8 cellular contexts compared by ENCODE assay signal in genomic region chr1:25337483-25338187, GRCh38. TPM values are rescaled to one million over a fixed set of nuclear protein-coding genes. Genes with fewer than 3 reads are reported as not detected.
DNase-seq lines count a peak whose midpoint lies in the region; ATAC-seq and TF ChIP-seq lines count a peak whose summit lies in the region.
"Not testable (repeated sequence)": the region's sequence is repeated elsewhere in the genome, so short reads cannot be mapped to it uniquely, and the experiment has no call there.

No MANE protein-coding gene starts in this region.

- peak overlapping the region; percentile 77 for H3K27ac ChIP-seq in DND-41 (ENCODE audit: low read length)
- H3K27ac ChIP-seq in SK-N-SH (ENCODE audit: low read depth in 2 of 2, low read length in 1 of 2), result peak overlapping the region; percentile 82 to 97
- not testable (repeated sequence) for H3K27ac ChIP-seq in muscle layer of duodenum (ENCODE audit: low read length)

- not testable (repeated sequence) for H3K36me3 ChIP-seq in DND-41 (ENCODE audit: insufficient read depth, low read length); muscle layer of duodenum (ENCODE audit: control insufficient read depth in 1 of 2, insufficient read depth in 2 of 2, low read length in 2 of 2)
- peaks cover 3 to 23% of the 10 kb centered on the region in 2 experiments for H3K36me3 ChIP-seq in SK-N-SH (replicated peaks in 1 of 2; ENCODE audit: control insufficient read depth in 1 of 2, insufficient read depth in 2 of 2, low read length in 1 of 2)

- not testable (repeated sequence) for TF ChIP-seq EP300 in SK-N-SH (IDR thresholded peaks at IDR 0.05; ENCODE audit: borderline replicate concordance in 1 of 2, low read depth in 1 of 2, low read length in 1 of 2)

- ATAC-seq in DND-41 (ENCODE audit: insufficient read depth, low read depth) (peak; percentile 62), GM21447 (IDR thresholded peaks at IDR 0.05; ENCODE audit: unreplicated experiment) (peak; percentile 40), HG03175 (IDR thresholded peaks at IDR 0.05; ENCODE audit: unreplicated experiment) (peak; percentile 38)
- peak; percentile 76 to 77 for ATAC-seq in stimulated activated naive B cell treated with anti-CD40 and anti-IgM and Interleukin-4, amounts not matched to agents 10 μg/mL and 1 μg/mL and 100 μg/mL, for 72 hours (replicated peaks)

- H3K4me1 ChIP-seq in DND-41 (ENCODE audit: insufficient read depth, low read length), result peaks cover 26% of the 10 kb centered on the region
- peaks cover 3 to 22% of the 10 kb centered on the region in 2 experiments; a peak in 2 of 4 replicates for H3K4me1 ChIP-seq in SK-N-SH (ENCODE audit: control insufficient read depth in 1 of 2, insufficient read depth in 2 of 2, low read depth in 1 of 2, low read length in 1 of 2)
- H3K4me1 ChIP-seq in muscle layer of duodenum (ENCODE audit: control insufficient read depth in 1 of 2, insufficient read depth in 2 of 2, low read length in 2 of 2), result peaks cover 14 to 18% of the 10 kb centered on the region in 2 donors

- H3K79me2 ChIP-seq in DND-41 (ENCODE audit: insufficient read depth, low read length) (peaks cover 50% of the 10 kb centered on the region), SK-N-SH (ENCODE audit: insufficient read depth) (peaks cover 68% of the 10 kb centered on the region)

- H4K20me1 ChIP-seq in DND-41 (ENCODE audit: insufficient read depth, low read length) (peaks cover 16% of the 10 kb centered on the region; the same call in 1 of the 2 replicates), SK-N-SH (ENCODE audit: insufficient read depth) (peaks cover 24% of the 10 kb centered on the region; the same call in 1 of the 2 replicates)

- WGBS in SK-N-SH (ENCODE audit: low lambda C conversion rate), result 0% methylated on average over 8 of the region's 39 CpGs

- not testable (repeated sequence) for H3K36me3 Mint-ChIP-seq in activated naive CD8-positive, alpha-beta T cell; stimulated activated naive B cell treated with anti-CD40 and anti-IgM and Interleukin-4, amounts not matched to agents 10 μg/mL and 1 μg/mL and 100 μg/mL, for 72 hours

- POLR2A ChIA-PET in SK-N-SH (lab: Yijun Ruan, JAX), result interaction anchor here (0.8 kb wide), 1 partner anchor 90 kb away, joined by 3 read pairs; the partner anchor contains the start of gene RSRP1

- not testable (repeated sequence) for H3K9me3 ChIP-seq in DND-41 (ENCODE audit: insufficient read depth, low read length, severe bottlenecking); SK-N-SH; muscle layer of duodenum (ENCODE audit: control insufficient read depth in 1 of 2, low read length in 2 of 2)

- peak overlapping the region; percentile 93 for H3K27ac Mint-ChIP-seq in activated naive CD8-positive, alpha-beta T cell
- H3K27ac Mint-ChIP-seq in stimulated activated naive B cell treated with anti-CD40 and anti-IgM and Interleukin-4, amounts not matched to agents 10 μg/mL and 1 μg/mL and 100 μg/mL, for 72 hours, result peak overlapping the region; percentile 99

- not testable (repeated sequence) for TF ChIP-seq CTCF in DND-41 (IDR thresholded peaks at IDR 0.05; ENCODE audit: borderline replicate concordance, extremely low read depth, low read length, poor library complexity, severe bottlenecking); SK-N-SH (IDR thresholded peaks at IDR 0.05); fibroblast of mammary gland (conservative IDR thresholded peaks at IDR 0.05; ENCODE audit: control insufficient read depth, insufficient read depth, low read depth, low read length)

- H3K4me2 ChIP-seq in DND-41 (ENCODE audit: insufficient read depth, low read length) (peak overlapping the region; percentile 79), SK-N-SH (peak overlapping the region; percentile 81; the same call in 1 of the 2 replicates)

- peak overlapping the region; percentile 91 to 92; a peak in 3 of 4 replicates for H3K4me3 ChIP-seq in DND-41 (ENCODE audit: low read depth in 1 of 2, low read length in 2 of 2)
- peak overlapping the region; percentile 90 to 93 for H3K4me3 ChIP-seq in SK-N-SH (ENCODE audit: low read depth in 2 of 2, low read length in 1 of 2)
- peak overlapping the region; percentile 94 for H3K4me3 ChIP-seq in fibroblast of mammary gland (ENCODE audit: control insufficient read depth, low read depth, low read length)
- peak overlapping the region; percentile 86 to 89 for H3K4me3 ChIP-seq in muscle layer of duodenum (ENCODE audit: low read depth in 1 of 2, low read length in 2 of 2)

- not testable (repeated sequence) for H3K9me2 ChIP-seq in SK-N-SH

- peak overlapping the region; percentile 96 for H3K4me3 Mint-ChIP-seq in activated naive CD8-positive, alpha-beta T cell
- peak overlapping the region; percentile 93 to 96 for H3K4me3 Mint-ChIP-seq in stimulated activated naive B cell treated with anti-CD40 and anti-IgM and Interleukin-4, amounts not matched to agents 10 μg/mL and 1 μg/mL and 100 μg/mL, for 72 hours

- H3K27me3 ChIP-seq in DND-41 (ENCODE audit: insufficient read depth, low read length, poor library complexity); SK-N-SH (ENCODE audit: insufficient read depth); muscle layer of duodenum (ENCODE audit: low read depth, low read length): not testable (repeated sequence)

- peak; percentile 27 for DNase-seq in DND-41
- not testable (repeated sequence) for DNase-seq in SK-N-SH; fibroblast of mammary gland (ENCODE audit: low read depth); stimulated activated naive B cell treated with anti-CD40 and anti-IgM and Interleukin-4, amounts not matched to agents 10 μg/mL and 1 μg/mL and 100 μg/mL, for 72 hours

- peaks cover 19% of the 10 kb centered on the region for H3F3A ChIP-seq in SK-N-SH (replicated peaks; ENCODE audit: insufficient read depth)

- H3K9ac ChIP-seq in DND-41 (ENCODE audit: low read depth, low read length) (peak overlapping the region; percentile 90), SK-N-SH (peak overlapping the region; percentile 96)

- peak overlapping the region; percentile 76 for H2AFZ ChIP-seq in DND-41 (ENCODE audit: low read depth, low read length)
- H2AFZ ChIP-seq in SK-N-SH (ENCODE audit: low read depth), result not testable (repeated sequence)

- H3K27me3 Mint-ChIP-seq in activated naive CD8-positive, alpha-beta T cell; stimulated activated naive B cell treated with anti-CD40 and anti-IgM and Interleukin-4, amounts not matched to agents 10 μg/mL and 1 μg/mL and 100 μg/mL, for 72 hours: not testable (repeated sequence)

- not testable (repeated sequence) for TF ChIP-seq RAD21 in SK-N-SH (IDR thresholded peaks at IDR 0.05; ENCODE audit: low read length)

- CTCF ChIA-PET in SK-N-SH (lab: Yijun Ruan, JAX), result not testable (repeated sequence)

- H3K4me1 Mint-ChIP-seq in activated naive CD8-positive, alpha-beta T cell (ENCODE audit: low read depth), result peaks cover 51% of the 10 kb centered on the region
- H3K4me1 Mint-ChIP-seq in stimulated activated naive B cell treated with anti-CD40 and anti-IgM and Interleukin-4, amounts not matched to agents 10 μg/mL and 1 μg/mL and 100 μg/mL, for 72 hours, result peaks cover 6 to 23% of the 10 kb centered on the region in 2 donors

- not testable (repeated sequence) for H3K9me3 Mint-ChIP-seq in activated naive CD8-positive, alpha-beta T cell (ENCODE audit: low read depth); stimulated activated naive B cell treated with anti-CD40 and anti-IgM and Interleukin-4, amounts not matched to agents 10 μg/mL and 1 μg/mL and 100 μg/mL, for 72 hours

RNA-seq across cellular contexts. Expression of gene TMEM50A, which starts 0.5 kb away (rescaled TPM):
- 91.4 and 95.5 TPM in 2 replicates for polyA plus RNA-seq in SK-N-SH (2012; rRNA removed)
- polyA plus RNA-seq in SK-N-SH (2012; cell fraction: cytosol; rRNA removed), result 128 and 170 TPM in 2 replicates
- 23.4 and 39.5 TPM in 2 replicates for polyA plus RNA-seq in SK-N-SH (2012; cell fraction: nucleus; rRNA removed)
